ENCODE assay signal across 8 cellular contexts in the genomic region with DNA sequence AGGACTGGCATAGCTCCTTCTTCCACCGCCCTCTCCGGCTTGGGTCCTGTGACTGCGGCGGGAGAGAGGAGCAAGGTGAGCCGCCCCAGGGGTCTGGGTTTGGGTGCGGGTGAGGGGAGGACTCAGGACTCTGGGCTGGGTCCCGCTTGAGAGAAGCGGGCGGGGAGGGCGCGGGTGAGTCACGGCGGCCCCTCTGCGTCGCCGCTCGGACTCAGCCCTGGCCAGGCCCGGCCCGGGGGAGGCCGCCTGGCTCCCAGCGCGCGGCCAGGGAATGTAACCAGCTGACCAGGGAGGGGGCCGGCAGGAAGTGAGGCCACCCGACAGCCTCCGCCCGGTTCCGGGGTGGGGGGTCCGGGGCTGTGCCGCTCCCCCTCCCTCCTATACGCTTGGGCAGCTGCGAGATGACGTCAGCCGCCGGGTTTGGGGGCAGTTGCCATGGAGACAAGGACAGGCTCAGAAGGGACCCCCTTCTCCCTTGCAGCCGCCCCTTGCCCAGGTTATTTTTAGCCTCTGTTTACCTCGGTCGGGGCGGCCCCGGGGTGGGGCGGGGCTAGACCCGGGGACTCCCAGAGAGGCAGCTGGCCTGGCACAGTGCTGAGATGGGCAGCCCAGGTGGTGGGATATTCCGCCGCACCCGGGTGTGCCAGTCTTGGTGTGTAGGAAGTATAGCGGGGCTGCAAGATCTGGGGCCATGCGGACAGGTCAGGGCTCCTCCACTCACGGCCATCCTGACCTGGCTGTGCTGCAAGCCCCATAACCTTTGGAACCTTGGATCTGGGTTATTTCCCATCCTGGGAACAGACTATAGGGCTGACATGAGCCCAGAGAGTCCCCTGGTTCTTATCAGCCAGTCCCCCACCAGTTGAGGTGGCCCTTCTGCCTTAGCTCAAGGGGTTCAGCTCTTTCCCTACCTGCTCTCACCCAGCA. TPM values are rescaled to one million over a fixed set of nuclear protein-coding genes. Genes with fewer than 3 reads are reported as not detected.
DNase-seq lines count a peak whose midpoint lies in the region; ATAC-seq and TF ChIP-seq lines count a peak whose summit lies in the region.

No MANE protein-coding gene starts in this region.

- H3K36me3 Mint-ChIP-seq in activated CD8-positive, alpha-beta memory T cell treated with anti-CD3 and anti-CD28 coated beads, Interleukin-2, amount 10 ng/mL, durations not matched to agents 7 days and 5 days = no peaks in the 10 kb centered on the region
- peaks cover 3% of the 10 kb centered on the region for H3K36me3 Mint-ChIP-seq in activated T-helper 1 cell treated with anti-CD3 and anti-CD28 coated beads, Interleukin-12 subunit alpha, Interleukin-12 subunit beta, Interleukin-2, Interleukin-4 antibody, amounts not matched to agents 30 ng/mL and 10 ng/mL and 1 ng/mL, durations not matched to agents 14 hours and 24 hours and 36 hours (ENCODE audit: low read depth)

- H3F3A ChIP-seq in neural cell (ENCODE audit: insufficient read depth, low read length, poor library complexity, severe bottlenecking) = no peaks in the 10 kb centered on the region

- no peak for DNase-seq in activated CD8-positive, alpha-beta memory T cell treated with anti-CD3 and anti-CD28 coated beads, Interleukin-2, amount 10 ng/mL, durations not matched to agents 7 days and 5 days
- DNase-seq in activated CD8-positive, alpha-beta memory T cell treated with anti-CD3 and anti-CD28 coated beads, Interleukin-2, amount 50 U/mL, for 4 hours = no peak
- DNase-seq in activated T-helper 1 cell treated with anti-CD3 and anti-CD28 coated beads, Interleukin-12 subunit alpha, Interleukin-12 subunit beta, Interleukin-2, Interleukin-4 antibody, amounts not matched to agents 30 ng/mL and 10 ng/mL and 1 ng/mL, durations not matched to agents 14 hours and 24 hours and 36 hours (ENCODE audit: low spot score) = no peak
- DNase-seq in NOMO-1 treated with dmso at 0.1 percent for 144 hours (lab: John Stamatoyannopoulos, UW; ENCODE audit: unreplicated experiment) = no peak

- H2AFZ ChIP-seq in neural cell (ENCODE audit: low read depth, low read length) = no peak overlapping the region

- TF ChIP-seq EP300 in gastroesophageal sphincter (IDR thresholded peaks at IDR 0.05) (no peak), neural cell (conservative IDR thresholded peaks at IDR 0.05; ENCODE audit: poor library complexity, severe bottlenecking) (no peak)

- intact Hi-C loops in activated T-helper 1 cell treated with anti-CD3 and anti-CD28 coated beads, Interleukin-12 subunit alpha, Interleukin-12 subunit beta, Interleukin-2, Interleukin-4 antibody, amounts not matched to agents 30 ng/mL and 10 ng/mL and 1 ng/mL, durations not matched to agents 14 hours and 24 hours and 36 hours (cut with micrococcal nuclease) = no loop called here

- H3K4me1 Mint-ChIP-seq in activated CD8-positive, alpha-beta memory T cell treated with anti-CD3 and anti-CD28 coated beads, Interleukin-2, amount 10 ng/mL, durations not matched to agents 7 days and 5 days = peaks cover 18% of the 10 kb centered on the region
- H3K4me1 Mint-ChIP-seq in activated T-helper 1 cell treated with anti-CD3 and anti-CD28 coated beads, Interleukin-12 subunit alpha, Interleukin-12 subunit beta, Interleukin-2, Interleukin-4 antibody, amounts not matched to agents 30 ng/mL and 10 ng/mL and 1 ng/mL, durations not matched to agents 14 hours and 24 hours and 36 hours (ENCODE audit: low read depth) = peaks cover 15% of the 10 kb centered on the region

- H4K20me1 ChIP-seq in neural cell (ENCODE audit: insufficient read depth) = no peaks in the 10 kb centered on the region

- H3K27ac Mint-ChIP-seq in activated CD8-positive, alpha-beta memory T cell treated with anti-CD3 and anti-CD28 coated beads, Interleukin-2, amount 10 ng/mL, durations not matched to agents 7 days and 5 days = no peak overlapping the region
- H3K27ac Mint-ChIP-seq in activated T-helper 1 cell treated with anti-CD3 and anti-CD28 coated beads, Interleukin-12 subunit alpha, Interleukin-12 subunit beta, Interleukin-2, Interleukin-4 antibody, amounts not matched to agents 30 ng/mL and 10 ng/mL and 1 ng/mL, durations not matched to agents 14 hours and 24 hours and 36 hours = no peak overlapping the region

- peak overlapping the region; percentile 42 for H3K4me3 Mint-ChIP-seq in activated CD8-positive, alpha-beta memory T cell treated with anti-CD3 and anti-CD28 coated beads, Interleukin-2, amount 10 ng/mL, durations not matched to agents 7 days and 5 days
- peak overlapping the region; percentile 80 for H3K4me3 Mint-ChIP-seq in activated T-helper 1 cell treated with anti-CD3 and anti-CD28 coated beads, Interleukin-12 subunit alpha, Interleukin-12 subunit beta, Interleukin-2, Interleukin-4 antibody, amounts not matched to agents 30 ng/mL and 10 ng/mL and 1 ng/mL, durations not matched to agents 14 hours and 24 hours and 36 hours

- H3K9me3 ChIP-seq in gastroesophageal sphincter = no peaks in the 10 kb centered on the region
- no peaks in the 10 kb centered on the region for H3K9me3 ChIP-seq in neural cell (ENCODE audit: low read length)

- H3K79me2 ChIP-seq in neural cell (replicated peaks; ENCODE audit: insufficient read depth, low read length) = peaks cover 22% of the 10 kb centered on the region

- no peak for ATAC-seq in activated CD8-positive, alpha-beta memory T cell treated with anti-CD3 and anti-CD28 coated beads, Interleukin-2, amount 10 ng/mL, durations not matched to agents 7 days and 5 days
- peak; percentile 41 for ATAC-seq in HG03354 (IDR thresholded peaks at IDR 0.05; ENCODE audit: poor library complexity, severe bottlenecking, unreplicated experiment)
- peak; percentile 91 for ATAC-seq in gastroesophageal sphincter
- ATAC-seq in HG03520 (IDR thresholded peaks at IDR 0.05; ENCODE audit: unreplicated experiment) = no peak

- H3K36me3 ChIP-seq in gastroesophageal sphincter (no peaks in the 10 kb centered on the region), neural cell (ENCODE audit: insufficient read depth, low read length) (no peaks in the 10 kb centered on the region)

- CTCF ChIA-PET in activated CD8-positive, alpha-beta memory T cell treated with anti-CD3 and anti-CD28 coated beads, Interleukin-2, amount 10 ng/mL, durations not matched to agents 7 days and 5 days (lab: Charles Lee) = interaction anchor here (1.5 to 20.7 kb wide), 5 partner anchors 11 to 115 kb away, joined by 4 to 732 read pairs (median 17); a partner anchor contains a TSS

- H3K4me1 ChIP-seq in gastroesophageal sphincter = peaks cover 0 to 49% (median 15%) of the 10 kb centered on the region in 3 donors

- no peak for TF ChIP-seq CTCF in gastroesophageal sphincter (IDR thresholded peaks at IDR 0.05)
- TF ChIP-seq CTCF in neural cell (IDR thresholded peaks at IDR 0.05; ENCODE audit: poor library complexity, severe bottlenecking) = no peak

- TF ChIP-seq RAD21 in neural cell (conservative IDR thresholded peaks at IDR 0.05) = no peak

- peak overlapping the region; percentile 91 for H3K4me2 ChIP-seq in neural cell (ENCODE audit: low read length)

- no peaks in the 10 kb centered on the region for H3K9me3 Mint-ChIP-seq in activated CD8-positive, alpha-beta memory T cell treated with anti-CD3 and anti-CD28 coated beads, Interleukin-2, amount 10 ng/mL, durations not matched to agents 7 days and 5 days (ENCODE audit: low read depth)
- no peaks in the 10 kb centered on the region for H3K9me3 Mint-ChIP-seq in activated T-helper 1 cell treated with anti-CD3 and anti-CD28 coated beads, Interleukin-12 subunit alpha, Interleukin-12 subunit beta, Interleukin-2, Interleukin-4 antibody, amounts not matched to agents 30 ng/mL and 10 ng/mL and 1 ng/mL, durations not matched to agents 14 hours and 24 hours and 36 hours

- H3K27me3 ChIP-seq in gastroesophageal sphincter (no peaks in the 10 kb centered on the region), neural cell (ENCODE audit: insufficient read depth, low read depth, low read length) (no peaks in the 10 kb centered on the region)

- H3K27me3 Mint-ChIP-seq in activated CD8-positive, alpha-beta memory T cell treated with anti-CD3 and anti-CD28 coated beads, Interleukin-2, amount 10 ng/mL, durations not matched to agents 7 days and 5 days = peaks cover 56% of the 10 kb centered on the region
- H3K27me3 Mint-ChIP-seq in activated T-helper 1 cell treated with anti-CD3 and anti-CD28 coated beads, Interleukin-12 subunit alpha, Interleukin-12 subunit beta, Interleukin-2, Interleukin-4 antibody, amounts not matched to agents 30 ng/mL and 10 ng/mL and 1 ng/mL, durations not matched to agents 14 hours and 24 hours and 36 hours (ENCODE audit: insufficient read depth) = peaks cover 40% of the 10 kb centered on the region

- no peaks in the 10 kb centered on the region for H3K9me2 ChIP-seq in neural cell (ENCODE audit: insufficient read depth, low read length)

- peak overlapping the region; percentile 92 for H3K9ac ChIP-seq in neural cell (ENCODE audit: low read length)

- peak; percentile 79 to 81 for TF ChIP-seq POLR2A in gastroesophageal sphincter (IDR thresholded peaks at IDR 0.05)

- 4 to 8% methylated on average over 5 to 8 of the region's 48 CpGs for WGBS in gastroesophageal sphincter (ENCODE audit: low coverage in 1 of 2), 2 donors

- H3K27ac ChIP-seq in gastroesophageal sphincter (peak overlapping the region; percentile 76 to 95 (median 92)), neural cell (ENCODE audit: low read length) (peak overlapping the region; percentile 52)

- H3K4me3 ChIP-seq in gastroesophageal sphincter (peak overlapping the region; percentile 75 to 95), neural cell (ENCODE audit: low read length) (peak overlapping the region; percentile 90)

RNA-seq across cellular contexts. Expression of a gene that starts 1.6 kb away (rescaled TPM):
- 10 to 100 TPM; 14.3 to 17.8 TPM for total RNA-seq in activated CD8-positive, alpha-beta memory T cell treated with anti-CD3 and anti-CD28 coated beads, Interleukin-2, amount 10 ng/mL, durations not matched to agents 7 days and 5 days
- total RNA-seq in activated T-helper 1 cell treated with anti-CD3 and anti-CD28 coated beads, Interleukin-12 subunit alpha, Interleukin-12 subunit beta, Interleukin-2, Interleukin-4 antibody, amounts not matched to agents 30 ng/mL and 10 ng/mL and 1 ng/mL, durations not matched to agents 14 hours and 24 hours and 36 hours = 26.3 and 27.1 TPM in 2 replicates
- 100 to 1,000 TPM in 1 of 4 donors, 10 to 100 TPM in 3; 43.3 to 112 (median 64.9) TPM for total RNA-seq in gastroesophageal sphincter
- polyA plus RNA-seq in neural cell = 13.2 and 15.1 TPM in 2 replicates
- polyA minus RNA-seq in neural cell = 35.2 and 36.0 TPM in 2 replicates

RNA-seq across cellular contexts. Expression of a gene that starts 32.0 kb away (rescaled TPM):
- total RNA-seq in activated CD8-positive, alpha-beta memory T cell treated with anti-CD3 and anti-CD28 coated beads, Interleukin-2, amount 10 ng/mL, durations not matched to agents 7 days and 5 days = 10 to 100 TPM; 74.0 to 81.8 TPM
- 64.7 and 67.6 TPM in 2 replicates for total RNA-seq in activated T-helper 1 cell treated with anti-CD3 and anti-CD28 coated beads, Interleukin-12 subunit alpha, Interleukin-12 subunit beta, Interleukin-2, Interleukin-4 antibody, amounts not matched to agents 30 ng/mL and 10 ng/mL and 1 ng/mL, durations not matched to agents 14 hours and 24 hours and 36 hours
- total RNA-seq in gastroesophageal sphincter = 10 to 100 TPM; 26.4 to 44.8 (median 41.4) TPM
- 40.4 and 42.8 TPM in 2 replicates for polyA plus RNA-seq in neural cell
- 66.6 and 67.0 TPM in 2 replicates for polyA minus RNA-seq in neural cell

RNA-seq across cellular contexts. Expression of a gene that starts 46.9 kb away (rescaled TPM):
- not detected for total RNA-seq in activated CD8-positive, alpha-beta memory T cell treated with anti-CD3 and anti-CD28 coated beads, Interleukin-2, amount 10 ng/mL, durations not matched to agents 7 days and 5 days
- not detected in 2 replicates for total RNA-seq in activated T-helper 1 cell treated with anti-CD3 and anti-CD28 coated beads, Interleukin-12 subunit alpha, Interleukin-12 subunit beta, Interleukin-2, Interleukin-4 antibody, amounts not matched to agents 30 ng/mL and 10 ng/mL and 1 ng/mL, durations not matched to agents 14 hours and 24 hours and 36 hours
- total RNA-seq in gastroesophageal sphincter = not detected
- not detected in 2 replicates for polyA plus RNA-seq in neural cell
- polyA minus RNA-seq in neural cell = not detected in 2 replicates

RNA-seq across cellular contexts. Expression of a gene that starts 49.3 kb away (rescaled TPM):
- total RNA-seq in activated CD8-positive, alpha-beta memory T cell treated with anti-CD3 and anti-CD28 coated beads, Interleukin-2, amount 10 ng/mL, durations not matched to agents 7 days and 5 days = 10 to 100 TPM; 42.1 to 58.3 TPM
- 37.7 and 41.5 TPM in 2 replicates for total RNA-seq in activated T-helper 1 cell treated with anti-CD3 and anti-CD28 coated beads, Interleukin-12 subunit alpha, Interleukin-12 subunit beta, Interleukin-2, Interleukin-4 antibody, amounts not matched to agents 30 ng/mL and 10 ng/mL and 1 ng/mL, durations not matched to agents 14 hours and 24 hours and 36 hours
- 100 to 1,000 TPM in 2 of 4 donors, 10 to 100 TPM in 2; 94.2 to 145 (median 110) TPM for total RNA-seq in gastroesophageal sphincter
- 188 and 195 TPM in 2 replicates for polyA plus RNA-seq in neural cell
- polyA minus RNA-seq in neural cell = 176 and 188 TPM in 2 replicates

Comparison
In these comparisons a context has a peak if more than half of its experiments do, and no peak if none do; other contexts are left out.
1. ATAC-seq: peak in HG03354 (single experiment) and gastroesophageal sphincter (single experiment); none in activated CD8-positive, alpha-beta memory T cell treated with anti-CD3 and anti-CD28 coated beads, Interleukin-2, amount 10 ng/mL, durations not matched to agents 7 days and 5 days (single experiment) and HG03520 (single experiment).